In the genomic region with DNA sequence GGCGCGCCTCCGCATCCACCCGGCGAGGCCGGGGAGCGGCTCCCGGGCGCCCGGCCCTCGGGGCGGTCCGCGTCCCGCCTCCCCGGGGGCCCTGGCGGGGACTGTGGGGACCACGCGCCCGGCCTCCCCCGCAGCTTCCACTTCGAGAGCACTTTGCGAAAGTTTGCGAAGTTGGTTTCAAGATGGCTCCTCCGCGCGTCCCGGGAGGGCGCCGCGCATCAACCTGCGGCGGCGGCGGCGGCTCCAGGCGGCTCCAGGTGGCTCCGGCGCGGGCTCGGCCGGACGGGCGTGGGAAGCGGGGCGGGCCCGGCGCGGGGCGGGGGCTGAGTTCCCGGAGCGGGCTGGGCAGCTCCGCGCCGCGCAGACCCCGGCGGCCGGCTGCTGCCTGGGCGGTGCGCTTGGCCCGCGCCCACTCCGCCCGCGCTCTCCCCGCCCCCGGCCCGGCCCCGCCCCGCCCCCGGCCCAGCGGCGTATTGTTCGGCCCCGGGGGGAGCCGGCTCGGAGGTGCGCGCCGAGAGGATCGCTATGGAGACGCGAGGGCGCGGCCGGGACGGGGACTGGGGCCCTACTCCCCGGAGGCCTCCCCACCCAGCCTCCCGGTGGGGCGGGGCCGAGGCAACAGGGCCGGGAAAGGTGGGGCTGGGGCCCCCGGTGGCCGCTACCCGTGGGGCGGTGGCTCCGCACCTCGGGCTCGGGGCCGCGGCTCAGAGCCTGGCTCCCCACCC, we compare ENCODE assay signal across 8 cellular contexts. TPM values are rescaled to one million over a fixed set of nuclear protein-coding genes. Genes with fewer than 3 reads are reported as not detected.
DNase-seq lines count a peak whose midpoint lies in the region; ATAC-seq and TF ChIP-seq lines count a peak whose summit lies in the region.

A gene with protein sequence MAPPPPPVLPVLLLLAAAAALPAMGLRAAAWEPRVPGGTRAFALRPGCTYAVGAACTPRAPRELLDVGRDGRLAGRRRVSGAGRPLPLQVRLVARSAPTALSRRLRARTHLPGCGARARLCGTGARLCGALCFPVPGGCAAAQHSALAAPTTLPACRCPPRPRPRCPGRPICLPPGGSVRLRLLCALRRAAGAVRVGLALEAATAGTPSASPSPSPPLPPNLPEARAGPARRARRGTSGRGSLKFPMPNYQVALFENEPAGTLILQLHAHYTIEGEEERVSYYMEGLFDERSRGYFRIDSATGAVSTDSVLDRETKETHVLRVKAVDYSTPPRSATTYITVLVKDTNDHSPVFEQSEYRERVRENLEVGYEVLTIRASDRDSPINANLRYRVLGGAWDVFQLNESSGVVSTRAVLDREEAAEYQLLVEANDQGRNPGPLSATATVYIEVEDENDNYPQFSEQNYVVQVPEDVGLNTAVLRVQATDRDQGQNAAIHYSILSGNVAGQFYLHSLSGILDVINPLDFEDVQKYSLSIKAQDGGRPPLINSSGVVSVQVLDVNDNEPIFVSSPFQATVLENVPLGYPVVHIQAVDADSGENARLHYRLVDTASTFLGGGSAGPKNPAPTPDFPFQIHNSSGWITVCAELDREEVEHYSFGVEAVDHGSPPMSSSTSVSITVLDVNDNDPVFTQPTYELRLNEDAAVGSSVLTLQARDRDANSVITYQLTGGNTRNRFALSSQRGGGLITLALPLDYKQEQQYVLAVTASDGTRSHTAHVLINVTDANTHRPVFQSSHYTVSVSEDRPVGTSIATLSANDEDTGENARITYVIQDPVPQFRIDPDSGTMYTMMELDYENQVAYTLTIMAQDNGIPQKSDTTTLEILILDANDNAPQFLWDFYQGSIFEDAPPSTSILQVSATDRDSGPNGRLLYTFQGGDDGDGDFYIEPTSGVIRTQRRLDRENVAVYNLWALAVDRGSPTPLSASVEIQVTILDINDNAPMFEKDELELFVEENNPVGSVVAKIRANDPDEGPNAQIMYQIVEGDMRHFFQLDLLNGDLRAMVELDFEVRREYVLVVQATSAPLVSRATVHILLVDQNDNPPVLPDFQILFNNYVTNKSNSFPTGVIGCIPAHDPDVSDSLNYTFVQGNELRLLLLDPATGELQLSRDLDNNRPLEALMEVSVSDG (N-terminal part only) (minus strand): TSS at position 400 of the 725 bp plus-strand sequence. CDS start 450 bp downstream, outside the sequence.

- POLR2A ChIA-PET in activated CD8-positive, alpha-beta T cell treated with anti-CD3 and anti-CD28 coated beads, Interleukin-2, amount 10 ng/mL, durations not matched to agents 7 days and 5 days (lab: Charles Lee): no interaction called here

- WGBS in psoas muscle, 3 donors: 1 to 2% (median 1%) methylated on average over 35 to 102 of the region's 102 CpGs

- H3K4me1 ChIP-seq in HAP-1 (peaks cover 2% of the 10 kb centered on the region; the same call in 1 of the 2 replicates), psoas muscle (peaks cover 8% of the 10 kb centered on the region)

- no peaks in the 10 kb centered on the region for H3K9me3 Mint-ChIP-seq in activated CD8-positive, alpha-beta T cell treated with anti-CD3 and anti-CD28 coated beads, Interleukin-2, amount 10 ng/mL, durations not matched to agents 7 days and 5 days (ENCODE audit: insufficient read depth)

- H3K36me3 Mint-ChIP-seq in activated CD8-positive, alpha-beta T cell treated with anti-CD3 and anti-CD28 coated beads, Interleukin-2, amount 10 ng/mL, durations not matched to agents 7 days and 5 days (ENCODE audit: low read depth): no peaks in the 10 kb centered on the region

- TF ChIP-seq CTCF in AG09309 (IDR thresholded peaks at IDR 0.05; ENCODE audit: control insufficient read depth, insufficient read depth, low read depth, low read length, missing control alignments) (no peak), psoas muscle (IDR thresholded peaks at IDR 0.05) (no peak)

- in situ Hi-C loops in HAP-1 (cut with MboI; ENCODE audit: low sequenced_read_pairs): loop anchor here (10.0 kb wide), 1 partner anchor 543 kb away; no protein-coding TSS in a partner anchor

- peaks cover 19% of the 10 kb centered on the region for H3K9me3 ChIP-seq in HAP-1
- no peaks in the 10 kb centered on the region for H3K9me3 ChIP-seq in psoas muscle

- CTCF ChIA-PET in activated CD8-positive, alpha-beta T cell treated with anti-CD3 and anti-CD28 coated beads, Interleukin-2, amount 10 ng/mL, durations not matched to agents 7 days and 5 days (lab: Charles Lee): no interaction called here

- peaks cover 35% of the 10 kb centered on the region for H3K27me3 Mint-ChIP-seq in activated CD8-positive, alpha-beta T cell treated with anti-CD3 and anti-CD28 coated beads, Interleukin-2, amount 10 ng/mL, durations not matched to agents 7 days and 5 days (ENCODE audit: low read depth)

- H3K27me3 ChIP-seq in HAP-1 (ENCODE audit: low read depth) (no peaks in the 10 kb centered on the region), psoas muscle (ENCODE audit: insufficient read depth in 3 of 3, low read length in 2 of 3) (peaks cover 0 to 45% (median 29%) of the 10 kb centered on the region in 3 donors)

- no peak within 1 kb of the TSS for H3K4me3 Mint-ChIP-seq in activated CD8-positive, alpha-beta T cell treated with anti-CD3 and anti-CD28 coated beads, Interleukin-2, amount 10 ng/mL, durations not matched to agents 7 days and 5 days

- peaks cover 5% of the 10 kb centered on the region for H3K4me1 Mint-ChIP-seq in activated CD8-positive, alpha-beta T cell treated with anti-CD3 and anti-CD28 coated beads, Interleukin-2, amount 10 ng/mL, durations not matched to agents 7 days and 5 days (ENCODE audit: low read depth)

- intact Hi-C loops in Right ventricle myocardium inferior (cut with DNase I) (loop anchor here (5.0 to 10.0 kb wide), 2 partner anchors 83 to 160 kb away; no protein-coding TSS in a partner anchor), psoas muscle (cut with DNase I) (no loop called here)

- H3K36me3 ChIP-seq in HAP-1 (replicated peaks) (peaks cover 11% of the 10 kb centered on the region), psoas muscle (ENCODE audit: insufficient read depth in 1 of 2, low read depth in 1 of 2) (no peaks in the 10 kb centered on the region)

- ATAC-seq in activated CD8-positive, alpha-beta T cell treated with anti-CD3 and anti-CD28 coated beads, Interleukin-2, amount 10 ng/mL, durations not matched to agents 7 days and 5 days: peak; percentile 12
- ATAC-seq in Right ventricle myocardium inferior (peak; percentile 24), psoas muscle (no peak)

- DNase-seq in AG09309 (ENCODE audit: low read depth) (no peak), HAP-1 (ENCODE audit: low spot score in 2 of 2) (peak; percentile 73 to 85), Right ventricle myocardium inferior (ENCODE audit: missing footprints) (no peak), psoas muscle (peak in 1 of 2 donors; percentile 43), NCI-H446 (lab: John Stamatoyannopoulos, UW) (no peak), HT-29 (ENCODE audit: low spot score) (no peak), SKM-1 treated with dmso at 0.1 percent for 144 hours (lab: John Stamatoyannopoulos, UW; ENCODE audit: unreplicated experiment) (no peak)
- DNase-seq in activated CD8-positive, alpha-beta T cell treated with anti-CD3 and anti-CD28 coated beads, Interleukin-2, amount 10 ng/mL, durations not matched to agents 7 days and 5 days: no peak

- H3K4me3 ChIP-seq in AG09309 (ENCODE audit: control insufficient read depth, low read depth, low read length) (peak within 1 kb of the TSS; percentile 54), HAP-1 (peak within 1 kb of the TSS; percentile 46), psoas muscle (peak within 1 kb of the TSS; percentile 53)

- H3K27ac Mint-ChIP-seq in activated CD8-positive, alpha-beta T cell treated with anti-CD3 and anti-CD28 coated beads, Interleukin-2, amount 10 ng/mL, durations not matched to agents 7 days and 5 days: no peak within 1 kb of the TSS

- H3K27ac ChIP-seq in psoas muscle: no peak within 1 kb of the TSS

RNA-seq across cellular contexts. Expression of the gene that starts here (rescaled TPM):
- under 1 TPM in 1 of 2 experiments, not detected in 1; 0.08 TPM for total RNA-seq in activated CD8-positive, alpha-beta T cell treated with anti-CD3 and anti-CD28 coated beads, Interleukin-2, amount 10 ng/mL, durations not matched to agents 7 days and 5 days
- total RNA-seq in Right ventricle myocardium inferior (8.4 TPM), psoas muscle (under 1 TPM; 0.10 to 0.39 (median 0.20) TPM)
- under 1 TPM; 0.09 to 0.18 (median 0.18) TPM for polyA plus RNA-seq in psoas muscle
- total RNA-seq in HT-29 (2014; rRNA removed; shearing (Covaris generic)): 6.8 and 12.4 TPM in 2 replicates

Comparison
In these comparisons a context has a peak if more than half of its experiments do, and no peak if none do; other contexts are left out.
1. Peak in ATAC-seq in activated CD8-positive, alpha-beta T cell treated with anti-CD3 and anti-CD28 coated beads, Interleukin-2, amount 10 ng/mL, durations not matched to agents 7 days and 5 days; RNA of the gene not detected or under 1 TPM.
2. DNase-seq: peak in HAP-1 (2 of 2); none in AG09309 (single experiment), activated CD8-positive, alpha-beta T cell treated with anti-CD3 and anti-CD28 coated beads, Interleukin-2, amount 10 ng/mL, durations not matched to agents 7 days and 5 days (single experiment), Right ventricle myocardium inferior (single experiment), NCI-H446 (0 of 2), HT-29 (single experiment) and SKM-1 treated with dmso at 0.1 percent for 144 hours (single experiment).
3. Peak in every context shown above with its lines, with median percentiles within 50 percentile points of each other: H3K4me3 ChIP-seq.